In genomic region chr17:3739422-3740124, GRCh38 we compare ENCODE assay signal across 15 cellular contexts. TPM values are rescaled to one million over a fixed set of nuclear protein-coding genes. Genes with fewer than 3 reads are reported as not detected.
DNase-seq lines count a peak whose midpoint lies in the region; ATAC-seq and TF ChIP-seq lines count a peak whose summit lies in the region.
"Had no signal": no experiment of that assay in that cellular context is flagged by ENCODE, and none has a peak within 500 bp of the region (broad histone marks: within the 10 kb centered on the region; RNA-seq: fewer than 3 reads in every experiment).

No MANE protein-coding gene starts in this region.

- peaks cover 0 to 3% (median 0%) of the 10 kb centered on the region in 8 donors for H3K9me3 Mint-ChIP-seq in CD4-positive, alpha-beta memory T cell
- H3K9me3 Mint-ChIP-seq in memory B cell, result no peaks in the 10 kb centered on the region

- WGBS in transverse colon (ENCODE audit: low coverage in 1 of 2), 2 donors, result 79 to 85% methylated on average over 7 to 16 of the region's 16 CpGs

- TF ChIP-seq EP300 in transverse colon (IDR thresholded peaks at IDR 0.05; ENCODE audit: low read depth), result no peak

- intact Hi-C loops in CD4-positive, alpha-beta memory T cell (cut with micrococcal nuclease), result loop anchor here (10.0 kb wide), 1 partner anchor 265 kb away; no protein-coding TSS in a partner anchor
- intact Hi-C loops in transverse colon (cut with DNase I; ENCODE audit: low total_unique reads) (loop anchor here (10.0 kb wide), 1 partner anchor 265 kb away; no protein-coding TSS in a partner anchor), Right ventricle myocardium superior (cut with DNase I) (loop anchor here (10.0 kb wide), 1 partner anchor 265 kb away; no protein-coding TSS in a partner anchor)

- POLR2A ChIA-PET in CD4-positive, alpha-beta memory T cell (lab: Charles Lee; ENCODE audit: partially characterized antibody), result interaction anchor here (0.8 to 5.7 kb wide), 6 partner anchors 11 to 105 kb away, joined by 3 to 41 read pairs (median 14); partner anchors contain the start of genes HASPIN, NCBP3 and P2RX5

- peak overlapping the region in 4 of 8 donors; percentile 50 to 78 (median 70) for H3K4me3 Mint-ChIP-seq in CD4-positive, alpha-beta memory T cell
- H3K4me3 Mint-ChIP-seq in memory B cell, result no peak overlapping the region

- H3K36me3 Mint-ChIP-seq in CD4-positive, alpha-beta memory T cell, result no peaks in the 10 kb centered on the region
- H3K36me3 Mint-ChIP-seq in memory B cell, result no peaks in the 10 kb centered on the region

- no peak for TF ChIP-seq POLR2A in transverse colon (IDR thresholded peaks at IDR 0.05)

- ATAC-seq in memory B cell (ENCODE audit: low read depth) (no peak), HG03432 (IDR thresholded peaks at IDR 0.05; ENCODE audit: unreplicated experiment) (no peak), Right ventricle myocardium superior (ENCODE audit: poor library complexity) (no peak)

- CTCF ChIA-PET in CD4-positive, alpha-beta memory T cell (lab: Charles Lee; ENCODE audit: partially characterized antibody), result interaction anchor here (0.6 to 9.4 kb wide), 17 partner anchors 11 to 264 kb away, joined by 3 to 333 read pairs (median 6); partner anchors contain the start of gene NCBP3

- no peaks in the 10 kb centered on the region for H3K36me3 ChIP-seq in CD4-positive, alpha-beta memory T cell (ENCODE audit: insufficient read depth, low read length)
- H3K36me3 ChIP-seq in transverse colon, result no peaks in the 10 kb centered on the region
- H3K36me3 ChIP-seq: HAP-1, suprapubic skin had no signal

- H3K27ac ChIP-seq in 22Rv1 (peak overlapping the region; percentile 63), VCaP (peak overlapping the region; percentile 48), transverse colon (peak overlapping the region in 2 of 4 donors; percentile 41 to 45)
- H3K27ac ChIP-seq in CD4-positive, alpha-beta memory T cell (ENCODE audit: low read depth, low read length), result no peak overlapping the region
- H3K27ac ChIP-seq: suprapubic skin had no signal

- peaks cover 39% of the 10 kb centered on the region for H3K4me1 ChIP-seq in CD4-positive, alpha-beta memory T cell (ENCODE audit: insufficient read depth, low read length)
- peaks cover 8 to 21% (median 15%) of the 10 kb centered on the region in 4 donors for H3K4me1 ChIP-seq in transverse colon
- H3K4me1 ChIP-seq: HAP-1 had no signal

- no peaks in the 10 kb centered on the region for H3K27me3 Mint-ChIP-seq in CD4-positive, alpha-beta memory T cell
- no peaks in the 10 kb centered on the region for H3K27me3 Mint-ChIP-seq in memory B cell

- TF ChIP-seq CTCF in 22Rv1 (IDR thresholded peaks at IDR 0.05) (no peak), VCaP (conservative IDR thresholded peaks at IDR 0.05) (no peak), GM13977 (IDR thresholded peaks at IDR 0.05; ENCODE audit: extremely low read depth, insufficient read depth, missing control alignments) (no peak), transverse colon (IDR thresholded peaks at IDR 0.05) (no peak)

- peak overlapping the region; percentile 54 to 92 (median 75) for H3K27ac Mint-ChIP-seq in CD4-positive, alpha-beta memory T cell
- peak overlapping the region; percentile 66 for H3K27ac Mint-ChIP-seq in memory B cell

- no peak overlapping the region for H3K4me3 ChIP-seq in CD4-positive, alpha-beta memory T cell (ENCODE audit: low read length in 2 of 2)
- no peak overlapping the region for H3K4me3 ChIP-seq in transverse colon
- H3K4me3 ChIP-seq: HAP-1 had no signal

- in situ Hi-C loops in GM13977 (cut with MboI; ENCODE audit: low pct_unique_long_range_greater_than_20kb, low sequenced_read_pairs, unreplicated experiment) (loop anchor here (5.0 to 10.0 kb wide), 2 partner anchors 55 to 83 kb away; no protein-coding TSS in a partner anchor), transverse colon (cut with MboI; ENCODE audit: low pct_ligation_motif_present in 1 of 4, low pct_unique_long_range_greater_than_20kb in 1 of 4, low sequenced_read_pairs in 3 of 4) (loop anchor here (10.0 to 25.0 kb wide), 2 partner anchors 85 to 98 kb away; partner anchors contain the start of gene NCBP3 (in 2 of the 4))

- DNase-seq in CD4-positive, alpha-beta memory T cell, result no peak
- DNase-seq in memory B cell (ENCODE audit: low spot score in 2 of 2) (no peak), GM13977 (ENCODE audit: low spot score) (no peak), transverse colon (no peak), Right ventricle myocardium superior (no peak)
- DNase-seq: activated naive CD4-positive, alpha-beta T cell treated with anti-CD3 and anti-CD28 coated beads, Interleukin-2, amount 50 U/mL, for 16 hours; AML-193; mesenchymal stem cell; NCI-H2081 treated with DMSO at 0.1 percent for 48 hours; NCI-H524 treated with DMSO at 0.1 percent for 48 hours had no signal

- H3K9me3 ChIP-seq in CD4-positive, alpha-beta memory T cell (ENCODE audit: control insufficient read depth in 1 of 2, low read length in 2 of 2), result no peaks in the 10 kb centered on the region
- H3K9me3 ChIP-seq in transverse colon, result no peaks in the 10 kb centered on the region
- H3K9me3 ChIP-seq: HAP-1, suprapubic skin had no signal

- no peaks in the 10 kb centered on the region for H3K27me3 ChIP-seq in CD4-positive, alpha-beta memory T cell (ENCODE audit: insufficient read depth, low read length)
- H3K27me3 ChIP-seq in transverse colon, result no peaks in the 10 kb centered on the region
- H3K27me3 ChIP-seq: suprapubic skin had no signal

- H3K4me1 Mint-ChIP-seq in CD4-positive, alpha-beta memory T cell, result peaks cover 21 to 39% (median 30%) of the 10 kb centered on the region in 4 donors
- peaks cover 30% of the 10 kb centered on the region for H3K4me1 Mint-ChIP-seq in memory B cell

RNA-seq across cellular contexts. Expression of gene HASPIN, which starts 15.9 kb away (rescaled TPM):
- under 1 TPM; 0.28 to 0.41 TPM for total RNA-seq in CD4-positive, alpha-beta memory T cell
- polyA plus RNA-seq in CD4-positive, alpha-beta memory T cell, result under 1 TPM in 1 of 2 donors, not detected in 1; 0.29 TPM
- total RNA-seq in transverse colon (1 to 10 TPM in 1 of 4 donors, under 1 TPM in 2, not detected in 1; 0.14 to 2.4 (median 0.64) TPM), Right ventricle myocardium superior (0.13 TPM)

RNA-seq across cellular contexts. Expression of gene P2RX5, which starts 43.6 kb away (rescaled TPM):
- 10 to 100 TPM; 13.8 to 16.0 TPM for total RNA-seq in CD4-positive, alpha-beta memory T cell
- 10 to 100 TPM; 18.8 to 28.9 TPM for polyA plus RNA-seq in CD4-positive, alpha-beta memory T cell
- total RNA-seq in transverse colon, result 10 to 100 TPM in 1 of 4 donors, 1 to 10 TPM in 1, under 1 TPM in 2; 0.68 to 11.4 (median 2.1) TPM
- 13.0 TPM for total RNA-seq in Right ventricle myocardium superior
